ENCODE assay signal across 1 cellular context in the genomic region with DNA sequence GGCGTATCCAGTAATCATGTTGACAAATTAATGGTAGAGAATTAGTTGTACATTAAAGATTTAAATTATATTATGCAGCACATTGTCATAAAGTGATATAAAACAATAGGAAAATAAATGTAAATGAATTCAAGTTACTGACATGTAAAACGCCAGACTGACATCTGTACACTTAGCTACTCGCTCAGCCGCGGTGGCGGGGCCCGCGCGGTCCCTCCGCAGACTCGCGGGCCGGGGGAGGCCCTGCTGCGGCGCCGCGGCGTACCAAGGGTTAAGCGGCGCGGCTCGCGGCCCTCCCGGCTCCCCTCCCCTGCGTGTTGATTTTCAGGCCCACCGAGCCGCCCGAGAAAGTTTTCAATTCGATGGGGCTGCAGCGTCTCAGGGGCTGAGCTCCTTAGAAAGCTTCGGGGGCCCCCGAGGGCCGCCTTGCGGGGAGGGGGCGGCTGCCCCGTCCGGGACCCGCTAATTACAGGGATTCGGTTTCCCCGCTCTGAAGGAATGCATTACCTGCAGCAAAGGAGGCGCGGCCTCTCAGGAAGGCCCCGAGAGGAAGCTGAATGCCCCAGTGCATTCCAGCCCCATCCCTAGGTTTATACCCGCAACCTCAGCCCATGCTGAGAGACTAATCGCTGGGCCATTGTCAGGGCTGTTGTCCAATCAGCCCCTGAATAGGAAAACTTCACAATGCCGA.
TF ChIP-seq lines count a peak whose summit lies in the region.

No MANE protein-coding gene starts in this region.

TF ChIP-seq in GM12878, 131 proteins besides CTCF, POLR2A, EP300 and RAD21 (continued from another document):
- TF ChIP-seq EGR1 (IDR thresholded peaks at IDR 0.05; ENCODE audit: borderline replicate concordance in 1 of 2, low read depth in 2 of 2, low read length in 2 of 2), result no peak
- TF ChIP-seq, protein P1, sequence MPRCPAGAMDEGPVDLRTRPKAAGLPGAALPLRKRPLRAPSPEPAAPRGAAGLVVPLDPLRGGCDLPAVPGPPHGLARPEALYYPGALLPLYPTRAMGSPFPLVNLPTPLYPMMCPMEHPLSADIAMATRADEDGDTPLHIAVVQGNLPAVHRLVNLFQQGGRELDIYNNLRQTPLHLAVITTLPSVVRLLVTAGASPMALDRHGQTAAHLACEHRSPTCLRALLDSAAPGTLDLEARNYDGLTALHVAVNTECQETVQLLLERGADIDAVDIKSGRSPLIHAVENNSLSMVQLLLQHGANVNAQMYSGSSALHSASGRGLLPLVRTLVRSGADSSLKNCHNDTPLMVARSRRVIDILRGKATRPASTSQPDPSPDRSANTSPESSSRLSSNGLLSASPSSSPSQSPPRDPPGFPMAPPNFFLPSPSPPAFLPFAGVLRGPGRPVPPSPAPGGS (IDR thresholded peaks at IDR 0.05; ENCODE audit: borderline replicate concordance, insufficient read depth, low read depth, low read length, poor library complexity, severe bottlenecking), result no peak
- TF ChIP-seq ZNF384 (IDR thresholded peaks at IDR 0.05; ENCODE audit: borderline replicate concordance, low read depth, low read length), result no peak
- no peak for TF ChIP-seq SREBF1 (IDR thresholded peaks at IDR 0.05; ENCODE audit: low read length)
- TF ChIP-seq WRNIP1 (IDR thresholded peaks at IDR 0.05; ENCODE audit: borderline replicate concordance, low read depth, low read length), result no peak
- no peak for TF ChIP-seq REST (IDR thresholded peaks at IDR 0.05; ENCODE audit: low read depth, low read length)
- TF ChIP-seq SPI1 (IDR thresholded peaks at IDR 0.05; ENCODE audit: borderline replicate concordance, insufficient read depth, low read depth, low read length), result no peak
- TF ChIP-seq TCF3 (IDR thresholded peaks at IDR 0.05; ENCODE audit: borderline replicate concordance, insufficient read depth, low read depth, low read length), result no peak
- no peak for TF ChIP-seq IKZF1 (conservative IDR thresholded peaks at IDR 0.05)
- TF ChIP-seq MTA2 (IDR thresholded peaks at IDR 0.05; ENCODE audit: low read depth), result no peak
